12 cellular contexts compared by ENCODE assay signal in the genomic region with DNA sequence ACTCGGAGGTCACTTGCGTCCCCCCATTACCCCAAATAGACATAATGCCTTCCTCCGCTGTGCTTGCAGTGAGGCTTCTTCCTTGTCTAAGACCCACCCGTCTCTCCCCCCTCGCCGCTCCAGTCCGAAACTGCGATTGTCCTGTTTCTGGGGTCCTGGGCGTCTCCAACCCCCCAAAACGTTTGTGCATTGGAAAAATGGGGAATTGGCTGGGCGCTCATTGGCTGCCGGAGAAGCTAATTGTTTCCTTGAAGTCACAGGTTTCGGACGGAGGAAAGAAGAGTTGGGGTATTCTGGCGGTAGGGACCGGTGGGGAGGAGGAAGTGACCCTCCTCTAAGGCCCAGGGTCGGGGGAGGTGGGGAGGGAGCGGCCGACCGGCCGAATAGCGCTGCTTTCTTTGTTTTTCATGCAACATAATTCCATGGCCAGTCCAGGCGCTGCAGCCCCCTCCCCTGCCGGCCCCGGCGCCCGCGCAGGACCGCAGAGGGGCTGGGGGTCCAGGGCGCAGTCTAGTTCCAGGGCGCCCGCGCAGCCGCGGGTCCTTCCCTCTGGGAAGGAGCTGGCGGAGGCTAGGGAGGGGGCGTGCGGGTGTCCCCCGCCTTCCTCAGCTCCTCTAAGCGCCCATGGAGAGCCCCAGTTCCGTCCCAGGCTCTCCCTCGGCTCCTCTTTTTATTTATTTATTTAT. TPM values are rescaled to one million over a fixed set of nuclear protein-coding genes. Genes with fewer than 3 reads are reported as not detected.
DNase-seq lines count a peak whose midpoint lies in the region; ATAC-seq, FAIRE-seq and TF ChIP-seq lines count a peak whose summit lies in the region.
"Had no signal": no experiment of that assay in that cellular context is flagged by ENCODE, and none has a peak within 500 bp of the region (broad histone marks: within the 10 kb centered on the region; RNA-seq: fewer than 3 reads in every experiment).

No MANE protein-coding gene starts in this region.

- H4K20me1 ChIP-seq in GM23338 (replicated peaks; ENCODE audit: insufficient read depth), result no peaks in the 10 kb centered on the region
- H4K20me1 ChIP-seq in K562 (replicated peaks; ENCODE audit: control insufficient read depth, insufficient read depth, low read length), result no peaks in the 10 kb centered on the region

- H3K27ac Mint-ChIP-seq in GM23338, result no peak overlapping the region

- H2AFZ ChIP-seq in GM23338, result peak overlapping the region; percentile 99
- no peak overlapping the region for H2AFZ ChIP-seq in K562 (ENCODE audit: low read depth, low read length)

- CTCF ChIA-PET in K562 (lab: Yijun Ruan, JAX; ENCODE audit: low intra/inter-chr PET ratio), result no interaction called here

- intact Hi-C loops in K562 (cut with micrococcal nuclease), result no loop called here
- intact Hi-C loops in kidney (cut with DNase I), result no loop called here

- H3K4me1 ChIP-seq in GM23338 (ENCODE audit: insufficient read depth) (peaks cover 14% of the 10 kb centered on the region), K562 (replicated peaks in 1 of 2; ENCODE audit: control insufficient read depth in 2 of 2, insufficient read depth in 2 of 2, low read length in 2 of 2) (peaks cover 14 to 22% of the 10 kb centered on the region in 2 experiments), kidney (ENCODE audit: control insufficient read depth in 1 of 2, insufficient read depth in 1 of 2, low read depth in 1 of 2, low read length in 2 of 2) (peaks cover 4 to 6% of the 10 kb centered on the region in 2 donors), skeletal muscle satellite cell (ENCODE audit: control insufficient read depth, insufficient read depth, low read length) (peaks cover 6% of the 10 kb centered on the region)

- no peak for TF ChIP-seq POLR2A in K562 (conservative IDR thresholded peaks at IDR 0.05)

- peak; percentile 50 for ATAC-seq in GM23338
- ATAC-seq in K562, result no peak
- ATAC-seq in HG02981 (IDR thresholded peaks at IDR 0.05; ENCODE audit: unreplicated experiment), result no peak
- ATAC-seq: PC-3 had no signal

- no TSS peak for BruUV-seq in K562 (replicated peaks; lab: Mats Ljungman, UMichigan)

- POLR2A ChIA-PET in K562 (lab: Yijun Ruan, JAX), result interaction anchor here (0.7 kb wide), 1 partner anchor 239 kb away, joined by 3 read pairs; no protein-coding TSS in a partner anchor

- no peak for TF ChIP-seq EP300 in K562 (IDR thresholded peaks at IDR 0.05; ENCODE audit: low read length)

- H3K9me1 ChIP-seq in K562 (ENCODE audit: control insufficient read depth, insufficient read depth, low read length), result no peaks in the 10 kb centered on the region

- H3K9ac ChIP-seq in K562 (ENCODE audit: insufficient read depth in 1 of 2, low read depth in 2 of 2, low read length in 2 of 2), result no peak overlapping the region; a peak in 1 of 4 replicates
- no peak overlapping the region for H3K9ac ChIP-seq in kidney (ENCODE audit: low read length in 2 of 2)
- H3K9ac ChIP-seq in skeletal muscle satellite cell (ENCODE audit: low read depth, low read length), result no peak overlapping the region

- peaks cover 5% of the 10 kb centered on the region; the same call in 2 of the 3 replicates for H3K4me1 Mint-ChIP-seq in GM23338

- H3K79me2 ChIP-seq in GM23338 (replicated peaks; ENCODE audit: insufficient read depth) (no peaks in the 10 kb centered on the region), K562 (ENCODE audit: control insufficient read depth, insufficient read depth, low read length) (no peaks in the 10 kb centered on the region)

- H3K36me3 ChIP-seq in GM23338 (ENCODE audit: insufficient read depth) (no peaks in the 10 kb centered on the region), K562 (ENCODE audit: control insufficient read depth, insufficient read depth, low read length) (no peaks in the 10 kb centered on the region), kidney (ENCODE audit: control insufficient read depth in 1 of 2, insufficient read depth in 2 of 2, low read length in 2 of 2) (no peaks in the 10 kb centered on the region), skeletal muscle satellite cell (ENCODE audit: insufficient read depth, low read length) (no peaks in the 10 kb centered on the region)

- peak overlapping the region; percentile 81 for H3K4me3 Mint-ChIP-seq in GM23338

- H3K27ac ChIP-seq in GM23338 (ENCODE audit: low read depth), result no peak overlapping the region
- no peak overlapping the region for H3K27ac ChIP-seq in K562 (ENCODE audit: extremely low read depth, low read depth, low read length)
- H3K27ac ChIP-seq in kidney (ENCODE audit: low read depth in 2 of 2, low read length in 2 of 2), result no peak overlapping the region

- 42% methylated on average over 25 of the region's 42 CpGs for WGBS in K562 (ENCODE audit: insufficient coverage, low coverage, missing lambda C conversion rate)

- TF ChIP-seq CTCF in GM23338 (conservative IDR thresholded peaks at IDR 0.05; ENCODE audit: low read depth in 2 of 2) (no peak), K562 (IDR thresholded peaks at IDR 0.05 in 2 of 3, conservative IDR thresholded peaks at IDR 0.05 in 1 of 3; ENCODE audit: insufficient read depth in 2 of 3, low read depth in 1 of 3, low read length in 3 of 3) (no peak), kidney (IDR thresholded peaks at IDR 0.05; ENCODE audit: borderline replicate concordance, extremely low read depth, insufficient read depth) (no peak)

- H3K36me3 Mint-ChIP-seq in GM23338 (ENCODE audit: low read depth), result no peaks in the 10 kb centered on the region

- in situ Hi-C loops in K562 (cut with MboI), result no loop called here

- H3K4me2 ChIP-seq in GM23338 (peak overlapping the region; percentile 99), K562 (ENCODE audit: insufficient read depth, low read length) (no peak overlapping the region), skeletal muscle satellite cell (ENCODE audit: low read length) (peak overlapping the region; percentile 89)

- no peak for TF ChIP-seq RAD21 in K562 (CRISPR knock-in tag; conservative IDR thresholded peaks at IDR 0.05 in 1 of 2, IDR thresholded peaks at IDR 0.05 in 1 of 2)

- FAIRE-seq in K562 (lab: Jason Lieb, UNC) (no peak), kidney (lab: Jason Lieb, UNC) (no peak), urothelium cell line (lab: Jason Lieb, UNC) (no peak)
- FAIRE-seq: H54 had no signal

- H3K9me3 ChIP-seq in K562 (replicated peaks; ENCODE audit: control insufficient read depth, insufficient read depth, low read depth, low read length) (no peaks in the 10 kb centered on the region), kidney (ENCODE audit: control insufficient read depth in 1 of 2, low read length in 2 of 2) (no peaks in the 10 kb centered on the region), skeletal muscle satellite cell (replicated peaks; ENCODE audit: low read length) (no peaks in the 10 kb centered on the region)

- H3K9me2 ChIP-seq in GM23338 (ENCODE audit: insufficient read depth), result no peaks in the 10 kb centered on the region

- peaks cover 10% of the 10 kb centered on the region for H3F3A ChIP-seq in GM23338 (replicated peaks; ENCODE audit: low read depth)

- peaks cover 31% of the 10 kb centered on the region for H3K27me3 ChIP-seq in GM23338 (ENCODE audit: insufficient read depth)
- peaks cover 0 to 8% of the 10 kb centered on the region in 2 experiments; a peak in 2 of 5 replicates for H3K27me3 ChIP-seq in K562 (ENCODE audit: control insufficient read depth in 2 of 2, insufficient read depth in 2 of 2, low read length in 2 of 2)
- peaks cover 42% of the 10 kb centered on the region for H3K27me3 ChIP-seq in skeletal muscle satellite cell (ENCODE audit: control insufficient read depth, insufficient read depth, low read length)

- H3K9me3 Mint-ChIP-seq in GM23338, result peaks cover 10% of the 10 kb centered on the region; the same call in 2 of the 3 replicates

- DNase-seq in GM23338 (ENCODE audit: low spot score) (peak; percentile 68), K562 (ENCODE audit: extremely low read depth in 1 of 4, low spot score in 3 of 4) (no peak), kidney (peak; percentile 60), cortex of kidney (lab: John Stamatoyannopoulos, UW) (no peak), urothelium cell line (ENCODE audit: low spot score) (no peak)
- DNase-seq in activated naive CD4-positive, alpha-beta T cell (lab: John Stamatoyannopoulos, UW), result no peak
- DNase-seq: activated CD4-positive, CD25-positive, alpha-beta regulatory T cell; NCI-H1694 treated with DMSO at 0.1 percent for 48 hours; PC-3 had no signal

- peak overlapping the region; percentile 83 for H3K4me3 ChIP-seq in GM23338
- H3K4me3 ChIP-seq in K562, result no peak overlapping the region
- H3K4me3 ChIP-seq in kidney (ENCODE audit: low read length in 2 of 2), result no peak overlapping the region
- H3K4me3 ChIP-seq in skeletal muscle satellite cell (ENCODE audit: low read length), result no peak overlapping the region

- H3K27me3 Mint-ChIP-seq in GM23338 (ENCODE audit: insufficient read depth, low read depth, poor library complexity), result peaks cover 30% of the 10 kb centered on the region

RNA-seq across cellular contexts. Expression of a gene that starts 12.7 kb away (rescaled TPM):
- total RNA-seq in GM23338 (2014; rRNA removed; shearing (Covaris generic)), result 9.5 and 11.5 TPM in 2 replicates
- polyA plus RNA-seq in GM23338 (2016; fragmentation: Nextera tagmentation; extraction: Ambion mirVana) (2.6 and 4.3 TPM in 2 replicates), K562 (2011; rRNA removed) (3.6 and 4.8 TPM in 2 replicates), K562 (2014; fragmentation: Illumina TruSeq; extraction: Trizol) (17.9 and 19.0 TPM in 2 replicates), K562 (2014; fragmentation: Nextera tagmentation; extraction: Ambion mirVana) (1 to 10 TPM; 2.6 to 3.0 TPM), K562 (2014; rRNA removed) (9.6 and 10.6 TPM in 2 replicates), kidney (ENCODE audit: insufficient read depth, low read depth, low replicate concordance) (51.3 TPM)
- total RNA-seq in K562 (2011; cell fraction: chromatin; rRNA removed; ENCODE audit: low replicate concordance), result 27.6 and 42.4 TPM in 2 replicates
- total RNA-seq in K562 (2011; cell fraction: nucleolus; rRNA removed), result 32.0 and 35.1 TPM in 2 replicates
- total RNA-seq in K562 (2011; cell fraction: nucleoplasm; rRNA removed), result 40.3 and 44.9 TPM in 2 replicates
- total RNA-seq in K562 (2014; rRNA removed) (12.1 and 12.3 TPM in 2 replicates), K562 (2014; rRNA removed; fragmentation: Illumina TruSeq; extraction: Trizol) (12.3 and 13.0 TPM in 2 replicates), K562 (2015; rRNA removed; fragmentation: Illumina TruSeq; extraction: Trizol) (15.7 and 16.1 TPM in 2 replicates), K562 (2021) (29.1 and 30.9 TPM in 2 replicates), kidney (61.5 TPM)
- polyA plus RNA-seq in K562 (2011; cell fraction: cytosol; rRNA removed), result 4.1 and 5.2 TPM in 2 replicates
- polyA plus RNA-seq in K562 (2011; cell fraction: nucleus; rRNA removed), result 7.6 and 13.2 TPM in 2 replicates
- polyA plus RNA-seq in K562 (2012), result 16.6 and 17.9 TPM in 2 replicates
- polyA minus RNA-seq in K562 (2011; rRNA and poly(A)+ RNA removed), result 8.5 and 13.9 TPM in 2 replicates
- 16.5 and 22.4 TPM in 2 replicates for polyA minus RNA-seq in K562 (2011; cell fraction: cytosol; rRNA and poly(A)+ RNA removed)
- 4.4 and 5.4 TPM in 2 replicates for polyA minus RNA-seq in K562 (2011; cell fraction: nucleus; rRNA and poly(A)+ RNA removed)
- 20.8 and 26.0 TPM in 2 replicates for total RNA-seq in skeletal muscle satellite cell (2012; rRNA removed)

RNA-seq across cellular contexts. Expression of a gene that starts 49.2 kb away (rescaled TPM):
- 46.6 and 62.4 TPM in 2 replicates for total RNA-seq in GM23338 (2014; rRNA removed; shearing (Covaris generic))
- polyA plus RNA-seq in GM23338 (2016; fragmentation: Nextera tagmentation; extraction: Ambion mirVana), result 232 and 238 TPM in 2 replicates
- total RNA-seq in K562 (2011; cell fraction: chromatin; rRNA removed; ENCODE audit: low replicate concordance), result 59.2 and 99.2 TPM in 2 replicates
- total RNA-seq in K562 (2011; cell fraction: nucleolus; rRNA removed), result 79.2 and 104 TPM in 2 replicates
- 83.7 and 85.4 TPM in 2 replicates for total RNA-seq in K562 (2011; cell fraction: nucleoplasm; rRNA removed)
- 254 and 255 TPM in 2 replicates for total RNA-seq in K562 (2014; rRNA removed)
- total RNA-seq in K562 (2014; rRNA removed; fragmentation: Illumina TruSeq; extraction: Trizol), result 196 and 207 TPM in 2 replicates
- 207 and 219 TPM in 2 replicates for total RNA-seq in K562 (2015; rRNA removed; fragmentation: Illumina TruSeq; extraction: Trizol)
- 201 and 238 TPM in 2 replicates for total RNA-seq in K562 (2021)
- polyA plus RNA-seq in K562 (2011; rRNA removed), result 194 and 232 TPM in 2 replicates
- polyA plus RNA-seq in K562 (2011; cell fraction: cytosol; rRNA removed), result 126 and 191 TPM in 2 replicates
- 88.4 and 93.3 TPM in 2 replicates for polyA plus RNA-seq in K562 (2011; cell fraction: nucleus; rRNA removed)
- polyA plus RNA-seq in K562 (2012), result 124 and 195 TPM in 2 replicates
- polyA plus RNA-seq in K562 (2014; fragmentation: Illumina TruSeq; extraction: Trizol), result 203 and 210 TPM in 2 replicates
- 100 to 1,000 TPM; 448 to 618 TPM for polyA plus RNA-seq in K562 (2014; fragmentation: Nextera tagmentation; extraction: Ambion mirVana)
- polyA plus RNA-seq in K562 (2014; rRNA removed), result 328 and 364 TPM in 2 replicates
- 76.5 and 99.7 TPM in 2 replicates for polyA minus RNA-seq in K562 (2011; rRNA and poly(A)+ RNA removed)
- 47.3 and 49.9 TPM in 2 replicates for polyA minus RNA-seq in K562 (2011; cell fraction: cytosol; rRNA and poly(A)+ RNA removed)
- polyA minus RNA-seq in K562 (2011; cell fraction: nucleus; rRNA and poly(A)+ RNA removed), result 40.5 and 55.1 TPM in 2 replicates
- total RNA-seq in kidney, result 45.0 TPM
- 147 TPM for polyA plus RNA-seq in kidney (ENCODE audit: insufficient read depth, low read depth, low replicate concordance)
- 75.3 and 85.0 TPM in 2 replicates for total RNA-seq in skeletal muscle satellite cell (2012; rRNA removed)

RNA-seq across cellular contexts. Expression of a gene that starts 49.3 kb away (rescaled TPM):
- total RNA-seq in GM23338 (2014; rRNA removed; shearing (Covaris generic)), result 13.7 and 27.7 TPM in 2 replicates
- polyA plus RNA-seq in GM23338 (2016; fragmentation: Nextera tagmentation; extraction: Ambion mirVana) (14.3 TPM in 2 replicates), K562 (2011; rRNA removed) (14.5 and 21.1 TPM in 2 replicates), K562 (2014; fragmentation: Illumina TruSeq; extraction: Trizol) (18.8 and 20.7 TPM in 2 replicates), K562 (2014; fragmentation: Nextera tagmentation; extraction: Ambion mirVana) (1 to 10 TPM; 1.6 to 1.8 TPM), K562 (2014; rRNA removed) (16.3 and 18.6 TPM in 2 replicates), kidney (ENCODE audit: insufficient read depth, low read depth, low replicate concordance) (8.8 TPM)
- total RNA-seq in K562 (2011; cell fraction: chromatin; rRNA removed; ENCODE audit: low replicate concordance), result 109 and 159 TPM in 2 replicates
- total RNA-seq in K562 (2011; cell fraction: nucleolus; rRNA removed), result 75.3 and 75.5 TPM in 2 replicates
- total RNA-seq in K562 (2011; cell fraction: nucleoplasm; rRNA removed), result 61.4 and 66.5 TPM in 2 replicates
- total RNA-seq in K562 (2014; rRNA removed) (12.5 and 15.9 TPM in 2 replicates), K562 (2014; rRNA removed; fragmentation: Illumina TruSeq; extraction: Trizol) (8.3 and 11.7 TPM in 2 replicates), K562 (2015; rRNA removed; fragmentation: Illumina TruSeq; extraction: Trizol) (11.6 and 14.5 TPM in 2 replicates), K562 (2021) (24.8 and 28.9 TPM in 2 replicates), kidney (19.6 TPM)
- polyA plus RNA-seq in K562 (2011; cell fraction: cytosol; rRNA removed), result 8.1 and 11.3 TPM in 2 replicates
- 61.4 and 78.3 TPM in 2 replicates for polyA plus RNA-seq in K562 (2011; cell fraction: nucleus; rRNA removed)
- 10.6 and 12.2 TPM in 2 replicates for polyA plus RNA-seq in K562 (2012)
- polyA minus RNA-seq in K562 (2011; rRNA and poly(A)+ RNA removed), result 14.0 and 15.0 TPM in 2 replicates
- polyA minus RNA-seq in K562 (2011; cell fraction: cytosol; rRNA and poly(A)+ RNA removed), result 10.6 and 14.2 TPM in 2 replicates
- 30.6 and 45.2 TPM in 2 replicates for polyA minus RNA-seq in K562 (2011; cell fraction: nucleus; rRNA and poly(A)+ RNA removed)
- total RNA-seq in skeletal muscle satellite cell (2012; rRNA removed), result 8.6 and 9.2 TPM in 2 replicates

Comparison
In these comparisons a context has a peak if more than half of its experiments do, and no peak if none do; other contexts are left out.
1. DNase-seq: peak in GM23338 (single experiment) and kidney (single experiment); none in K562 (0 of 4), cortex of kidney (single experiment), urothelium cell line (single experiment) and activated naive CD4-positive, alpha-beta T cell (0 of 4).